Comparison of ENCODE assay signal across 8 cellular contexts in genomic region chr6:112282217-112282616, GRCh38. TPM values are rescaled to one million over a fixed set of nuclear protein-coding genes. Genes with fewer than 3 reads are reported as not detected.
DNase-seq lines count a peak whose midpoint lies in the region; ATAC-seq and TF ChIP-seq lines count a peak whose summit lies in the region.

No MANE protein-coding gene starts in this region.

- no peak overlapping the region for H3K4me3 Mint-ChIP-seq in CD8-positive, alpha-beta T cell
- no peak overlapping the region for H3K4me3 Mint-ChIP-seq in activated CD8-positive, alpha-beta T cell treated with anti-CD3 and anti-CD28 coated beads for 36 hours

- peak; percentile 68 for ATAC-seq in mucosa of descending colon
- no peak for ATAC-seq in CD8-positive, alpha-beta T cell
- ATAC-seq in HG03378 (IDR thresholded peaks at IDR 0.05; ENCODE audit: unreplicated experiment): no peak
- no peak for ATAC-seq in activated CD8-positive, alpha-beta T cell treated with anti-CD3 and anti-CD28 coated beads for 36 hours

- no peaks in the 10 kb centered on the region for H3K4me1 ChIP-seq in mucosa of descending colon (ENCODE audit: low read depth)
- H3K4me1 ChIP-seq in CD8-positive, alpha-beta T cell (ENCODE audit: insufficient read depth, low read length): peaks cover 18% of the 10 kb centered on the region

- POLR2A ChIA-PET in CD8-positive, alpha-beta T cell (lab: Charles Lee): no interaction called here
- POLR2A ChIA-PET in activated CD8-positive, alpha-beta T cell treated with anti-CD3 and anti-CD28 coated beads for 36 hours (lab: Charles Lee): no interaction called here

- no peaks in the 10 kb centered on the region for H3K36me3 ChIP-seq in mucosa of descending colon (ENCODE audit: low read depth)
- H3K36me3 ChIP-seq in CD8-positive, alpha-beta T cell (ENCODE audit: insufficient read depth, low read length): no peaks in the 10 kb centered on the region

- CTCF ChIA-PET in CD8-positive, alpha-beta T cell (lab: Charles Lee): interaction anchor here (0.6 kb wide), 1 partner anchor 102 kb away, joined by 3 read pairs; no protein-coding TSS in a partner anchor
- CTCF ChIA-PET in activated CD8-positive, alpha-beta T cell treated with anti-CD3 and anti-CD28 coated beads for 36 hours (lab: Charles Lee): interaction anchor here (1.2 kb wide), 1 partner anchor 102 kb away, joined by 4 read pairs; no protein-coding TSS in a partner anchor

- H3K4me3 ChIP-seq in mucosa of descending colon: no peak overlapping the region
- no peak overlapping the region for H3K4me3 ChIP-seq in CD8-positive, alpha-beta T cell (ENCODE audit: low read depth, low read length)

- no peaks in the 10 kb centered on the region for H3K27me3 ChIP-seq in CD8-positive, alpha-beta T cell (ENCODE audit: insufficient read depth, low read length)

- H3K4me1 Mint-ChIP-seq in CD8-positive, alpha-beta T cell (ENCODE audit: low read depth): peaks cover 15% of the 10 kb centered on the region
- peaks cover 19% of the 10 kb centered on the region for H3K4me1 Mint-ChIP-seq in activated CD8-positive, alpha-beta T cell treated with anti-CD3 and anti-CD28 coated beads for 36 hours (ENCODE audit: low read depth)

- no peak overlapping the region for H3K27ac ChIP-seq in CD8-positive, alpha-beta T cell (ENCODE audit: low read depth, low read length)

- intact Hi-C loops in mucosa of descending colon (cut with DNase I, micrococcal nuclease): no loop called here
- intact Hi-C loops in CD8-positive, alpha-beta T cell (cut with DNase I, micrococcal nuclease): no loop called here
- intact Hi-C loops in activated CD8-positive, alpha-beta T cell treated with anti-CD3 and anti-CD28 coated beads for 36 hours (cut with micrococcal nuclease): no loop called here

- H3K27me3 Mint-ChIP-seq in CD8-positive, alpha-beta T cell (ENCODE audit: low read depth): peaks cover 21% of the 10 kb centered on the region
- peaks cover 36% of the 10 kb centered on the region for H3K27me3 Mint-ChIP-seq in activated CD8-positive, alpha-beta T cell treated with anti-CD3 and anti-CD28 coated beads for 36 hours

- peak; percentile 83 for DNase-seq in AG08395 (ENCODE audit: low spot score)
- peak; percentile 49 for DNase-seq in NCI-H2171 treated with DMSO at 0.1 percent for 48 hours (lab: John Stamatoyannopoulos, UW)
- DNase-seq in epidermal melanocyte (ENCODE audit: insufficient read length, low spot score): peak; percentile 50
- DNase-seq in mucosa of descending colon: peak in 2 of 3 donors; percentile 26 to 35
- no peak for DNase-seq in CD8-positive, alpha-beta T cell
- DNase-seq in SIG-M5 treated with dmso at 0.1 percent for 504 hours (lab: John Stamatoyannopoulos, UW; ENCODE audit: unreplicated experiment): no peak
- DNase-seq in activated CD8-positive, alpha-beta T cell treated with anti-CD3 and anti-CD28 coated beads for 36 hours: no peak

- TF ChIP-seq CTCF in mucosa of descending colon (IDR thresholded peaks at IDR 0.05): no peak
- TF ChIP-seq CTCF in CD8-positive, alpha-beta T cell (IDR thresholded peaks at IDR 0.05): no peak
- no peak for TF ChIP-seq CTCF in activated CD8-positive, alpha-beta T cell treated with anti-CD3 and anti-CD28 coated beads for 36 hours (IDR thresholded peaks at IDR 0.05)

- no peaks in the 10 kb centered on the region for H3K36me3 Mint-ChIP-seq in CD8-positive, alpha-beta T cell
- no peaks in the 10 kb centered on the region for H3K36me3 Mint-ChIP-seq in activated CD8-positive, alpha-beta T cell treated with anti-CD3 and anti-CD28 coated beads for 36 hours (ENCODE audit: low read depth)

- no peaks in the 10 kb centered on the region for H3K9me3 Mint-ChIP-seq in CD8-positive, alpha-beta T cell
- no peaks in the 10 kb centered on the region for H3K9me3 Mint-ChIP-seq in activated CD8-positive, alpha-beta T cell treated with anti-CD3 and anti-CD28 coated beads for 36 hours

- no peak overlapping the region for H3K27ac Mint-ChIP-seq in CD8-positive, alpha-beta T cell
- no peak overlapping the region for H3K27ac Mint-ChIP-seq in activated CD8-positive, alpha-beta T cell treated with anti-CD3 and anti-CD28 coated beads for 36 hours

- H3K9me3 ChIP-seq in mucosa of descending colon: no peaks in the 10 kb centered on the region
- H3K9me3 ChIP-seq in CD8-positive, alpha-beta T cell (ENCODE audit: low read length): no peaks in the 10 kb centered on the region

RNA-seq across cellular contexts. Expression of gene LAMA4, which starts 27.9 kb away (rescaled TPM):
- 100 to 1,000 TPM in 1 of 3 donors, 10 to 100 TPM in 2; 15.9 to 101 (median 37.0) TPM for total RNA-seq in mucosa of descending colon
- total RNA-seq in CD8-positive, alpha-beta T cell: not detected
- not detected for total RNA-seq in activated CD8-positive, alpha-beta T cell treated with anti-CD3 and anti-CD28 coated beads for 36 hours

Comparison
In these comparisons a context has a peak if more than half of its experiments do, and no peak if none do; other contexts are left out.
1. DNase-seq: peak in AG08395 (single experiment), NCI-H2171 treated with DMSO at 0.1 percent for 48 hours (single experiment), epidermal melanocyte (single experiment) and mucosa of descending colon (2 of 3); none in CD8-positive, alpha-beta T cell (0 of 7), SIG-M5 treated with dmso at 0.1 percent for 504 hours (single experiment) and activated CD8-positive, alpha-beta T cell treated with anti-CD3 and anti-CD28 coated beads for 36 hours (single experiment).
2. RNA of gene LAMA4, which starts 27.9 kb away (total RNA-seq): 15.9 to 101 TPM in mucosa of descending colon; not detected in activated CD8-positive, alpha-beta T cell treated with anti-CD3 and anti-CD28 coated beads for 36 hours and not detected in CD8-positive, alpha-beta T cell; every median in the first group is over 10 times any median in the second.